ENCODE assay signal across 13 cellular contexts in the genomic region with DNA sequence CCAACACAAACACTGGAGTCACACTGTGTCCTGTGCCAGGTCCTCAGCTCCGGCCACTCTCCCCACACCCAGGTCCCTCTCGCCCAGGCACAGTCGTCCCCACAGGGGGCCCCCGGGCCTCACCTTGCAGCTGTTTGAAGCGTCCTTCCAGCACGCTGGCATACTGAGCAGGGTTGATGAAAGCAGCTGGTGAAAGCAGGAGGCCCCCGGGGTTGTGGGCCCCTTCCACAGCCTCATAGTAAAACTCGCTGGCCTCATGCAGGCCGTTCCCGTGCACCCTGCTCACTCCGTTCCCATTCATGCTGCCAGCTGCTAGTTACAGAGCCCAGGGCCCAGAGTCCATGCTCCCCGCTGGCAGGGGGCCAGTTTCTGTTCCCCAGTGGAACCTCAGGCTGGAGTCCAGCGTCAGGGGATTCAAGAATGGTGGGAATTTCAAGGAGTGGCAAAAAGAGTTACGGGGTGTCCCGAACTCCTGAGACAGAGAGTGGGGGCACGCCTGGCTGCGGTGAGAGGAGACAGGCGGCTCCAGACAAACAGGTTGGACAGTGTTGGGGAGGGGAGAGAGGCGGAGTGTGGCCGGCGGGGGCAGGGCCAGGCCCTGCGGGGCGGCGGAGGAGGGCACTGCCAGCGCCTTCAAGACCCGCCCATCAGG. TPM values are rescaled to one million over a fixed set of nuclear protein-coding genes. Genes with fewer than 3 reads are reported as not detected.
DNase-seq lines count a peak whose midpoint lies in the region; ATAC-seq and TF ChIP-seq lines count a peak whose summit lies in the region.
"Had no signal": no experiment of that assay in that cellular context is flagged by ENCODE, and none has a peak within 500 bp of the region (broad histone marks: within the 10 kb centered on the region; RNA-seq: fewer than 3 reads in every experiment).

No MANE protein-coding gene starts in this region.

- H3K9ac ChIP-seq in mucosa of stomach (ENCODE audit: low read length) (peak overlapping the region; percentile 43), GM23248 (no peak overlapping the region)

- no peaks in the 10 kb centered on the region for H3F3A ChIP-seq in GM23248 (ENCODE audit: insufficient read depth)

- H3K4me1 ChIP-seq in esophagus (ENCODE audit: control insufficient read depth in 2 of 2, insufficient read depth in 2 of 2, low read length in 1 of 2) (peaks cover 0 to 23% of the 10 kb centered on the region in 2 donors), mucosa of stomach (ENCODE audit: control insufficient read depth, insufficient read depth, low read length) (peaks cover 32% of the 10 kb centered on the region), GM23248 (ENCODE audit: insufficient read depth) (no peaks in the 10 kb centered on the region)

- ATAC-seq in GM18909 (IDR thresholded peaks at IDR 0.05; ENCODE audit: poor library complexity, unreplicated experiment) (no peak), GM19455 (IDR thresholded peaks at IDR 0.05; ENCODE audit: unreplicated experiment) (no peak)
- ATAC-seq: activated CD4-positive, CD25-positive, alpha-beta regulatory T cell treated with anti-CD3 and anti-CD28 coated beads, Interleukin-2, amount 50 U/mL, for 24 hours; stimulated activated effector memory CD8-positive, alpha-beta T cell treated with anti-CD3 and anti-CD28 coated beads, Interleukin-12 subunit alpha, Interleukin-12 subunit beta, amount 100 ng/mL, for 72 hours had no signal

- peak overlapping the region; percentile 61 to 66 for H3K4me3 ChIP-seq in esophagus (ENCODE audit: low read depth in 1 of 2, low read length in 2 of 2)
- H3K4me3 ChIP-seq in mucosa of stomach (ENCODE audit: low read length) = no peak overlapping the region
- H3K4me3 ChIP-seq in GM23248 = no peak overlapping the region

- WGBS in esophagus, 2 donors = 37 to 38% methylated on average over 26 of the region's 26 CpGs
- 70 to 71% methylated on average over 19 to 26 of the region's 26 CpGs for WGBS in GM23248 (ENCODE audit: low coverage in 1 of 2, low lambda C conversion rate in 2 of 2, missing lambda C conversion rate in 2 of 2), 2 experiments

- no peaks in the 10 kb centered on the region for H4K20me1 ChIP-seq in GM23248 (ENCODE audit: insufficient read depth)

- H3K36me3 ChIP-seq in esophagus (ENCODE audit: control insufficient read depth in 2 of 2, insufficient read depth in 2 of 2, low read length in 1 of 2) (peaks cover 0 to 15% of the 10 kb centered on the region in 2 donors), mucosa of stomach (ENCODE audit: control insufficient read depth, insufficient read depth, low read length) (no peaks in the 10 kb centered on the region), GM23248 (ENCODE audit: low read depth) (no peaks in the 10 kb centered on the region)

- no peaks in the 10 kb centered on the region for H3K9me2 ChIP-seq in GM23248 (ENCODE audit: insufficient read depth)

- no peak overlapping the region for H2AFZ ChIP-seq in GM23248

- H3K9me3 ChIP-seq in esophagus (ENCODE audit: control insufficient read depth in 2 of 2, insufficient read depth in 1 of 2, low read depth in 1 of 2, low read length in 1 of 2) (no peaks in the 10 kb centered on the region), mucosa of stomach (ENCODE audit: control insufficient read depth, low read length) (no peaks in the 10 kb centered on the region), GM23248 (ENCODE audit: low read depth) (no peaks in the 10 kb centered on the region)

- in situ Hi-C loops in GM13977 (cut with MboI; ENCODE audit: low pct_unique_long_range_greater_than_20kb, low sequenced_read_pairs, unreplicated experiment) (no loop called here), GM23248 (cut with MboI) (no loop called here)

- no peaks in the 10 kb centered on the region for H3K27me3 ChIP-seq in esophagus (ENCODE audit: control insufficient read depth in 1 of 2, insufficient read depth in 2 of 2, low read length in 2 of 2)
- H3K27me3 ChIP-seq in mucosa of stomach (ENCODE audit: control insufficient read depth, insufficient read depth, low read length) = peaks cover 3% of the 10 kb centered on the region
- H3K27me3 ChIP-seq in GM23248 (replicated peaks; ENCODE audit: insufficient read depth) = peaks cover 5% of the 10 kb centered on the region; the same call in 1 of the 2 replicates

- H3K4me2 ChIP-seq in GM23248 (ENCODE audit: unreplicated experiment) = no peak overlapping the region

- H3K27ac ChIP-seq in C4-2B (peak overlapping the region; percentile 85), esophagus (ENCODE audit: low read depth in 2 of 2, low read length in 1 of 2) (peak overlapping the region; percentile 84 to 94), GM23248 (no peak overlapping the region)

- DNase-seq in NCI-H510A treated with DMSO at 0.1 percent for 48 hours (lab: John Stamatoyannopoulos, UW) = peak; percentile 84
- no peak for DNase-seq in GM13977 (ENCODE audit: low spot score)
- DNase-seq in GM23248 = no peak
- DNase-seq: IMR-90, NCI-H2107, SHP77 treated with DMSO at 0.1 percent for 48 hours had no signal

- TF ChIP-seq CTCF in C4-2B (conservative IDR thresholded peaks at IDR 0.05) (no peak), GM13977 (IDR thresholded peaks at IDR 0.05; ENCODE audit: extremely low read depth, insufficient read depth, missing control alignments) (no peak)

- H3K79me2 ChIP-seq in GM23248 (ENCODE audit: insufficient read depth) = no peaks in the 10 kb centered on the region

RNA-seq across cellular contexts. Expression of a gene that starts 10.6 kb away (rescaled TPM):
- polyA plus RNA-seq in esophagus (10 to 100 TPM; 61.3 to 63.4 TPM), GM23248 (2016; fragmentation: Nextera tagmentation; extraction: Ambion mirVana) (0.13 TPM in 1 of 2 replicates, not detected in the other)
- total RNA-seq in GM23248 (2014; rRNA removed; shearing (Covaris generic)) = 0.13 and 0.22 TPM in 2 replicates

RNA-seq across cellular contexts. Expression of a gene that starts 40.8 kb away (rescaled TPM):
- polyA plus RNA-seq in esophagus (10 to 100 TPM; 12.0 to 12.8 TPM), GM23248 (2016; fragmentation: Nextera tagmentation; extraction: Ambion mirVana) (23.2 and 23.4 TPM in 2 replicates)
- total RNA-seq in GM23248 (2014; rRNA removed; shearing (Covaris generic)) = 18.5 and 22.9 TPM in 2 replicates

Comparison
In these comparisons a context has a peak if more than half of its experiments do, and no peak if none do; other contexts are left out.
1. H3K4me3 ChIP-seq: peak in esophagus (2 of 2); none in mucosa of stomach (single experiment) and GM23248 (single experiment).
2. RNA of a gene that starts 10.6 kb away (polyA plus RNA-seq): 61.3 to 63.4 TPM in esophagus; 0.13 TPM in GM23248; every median in the first group is over 10 times any median in the second.